Comparison of ENCODE assay signal across 10 cellular contexts in genomic region chr4:40192286-40193017, GRCh38. TPM values are rescaled to one million over a fixed set of nuclear protein-coding genes. Genes with fewer than 3 reads are reported as not detected.
DNase-seq lines count a peak whose midpoint lies in the region; ATAC-seq, FAIRE-seq and TF ChIP-seq lines count a peak whose summit lies in the region.
"Had no signal": no experiment of that assay in that cellular context is flagged by ENCODE, and none has a peak within 500 bp of the region (broad histone marks: within the 10 kb centered on the region; RNA-seq: fewer than 3 reads in every experiment).

No MANE protein-coding gene starts in this region.

- H3K4me3 Mint-ChIP-seq in CD8-positive, alpha-beta T cell = peak overlapping the region; percentile 100
- no peak overlapping the region for H3K4me3 Mint-ChIP-seq in astrocyte (ENCODE audit: unreplicated experiment)

- H3K9me3 Mint-ChIP-seq in CD8-positive, alpha-beta T cell = no peaks in the 10 kb centered on the region
- H3K9me3 Mint-ChIP-seq in astrocyte (ENCODE audit: unreplicated experiment) = no peaks in the 10 kb centered on the region

- no peaks in the 10 kb centered on the region for H3K36me3 ChIP-seq in CD8-positive, alpha-beta T cell (ENCODE audit: insufficient read depth, low read length)
- no peaks in the 10 kb centered on the region for H3K36me3 ChIP-seq in astrocyte (ENCODE audit: insufficient read depth, low read length)
- H3K36me3 ChIP-seq: SJSA1 had no signal

- H4K20me1 ChIP-seq in astrocyte (ENCODE audit: insufficient read depth, low read length) = no peaks in the 10 kb centered on the region

- POLR2A ChIA-PET in CD8-positive, alpha-beta T cell (lab: Charles Lee) = interaction anchor here (0.7 to 12.4 kb wide), 9 partner anchors 7 to 81 kb away, joined by 3 to 207 read pairs (median 4); no protein-coding TSS in a partner anchor

- no peaks in the 10 kb centered on the region for H3K9me3 ChIP-seq in CD8-positive, alpha-beta T cell (ENCODE audit: low read length)
- no peaks in the 10 kb centered on the region for H3K9me3 ChIP-seq in astrocyte (ENCODE audit: insufficient read depth, low read depth, low read length)
- H3K9me3 ChIP-seq: SJSA1 had no signal

- no peak overlapping the region for H3K9ac ChIP-seq in astrocyte (ENCODE audit: low read length)

- intact Hi-C loops in CD8-positive, alpha-beta T cell (cut with DNase I, micrococcal nuclease) = loop anchor here (1.0 to 10.0 kb wide), 4 partner anchors 9 to 1528 kb away; partner anchors contain the start of genes KLF3 (in 1 of the 2) and N4BP2 (in 1 of the 2)

- peaks cover 7% of the 10 kb centered on the region for H3K36me3 Mint-ChIP-seq in CD8-positive, alpha-beta T cell
- peaks cover 1% of the 10 kb centered on the region for H3K36me3 Mint-ChIP-seq in astrocyte (ENCODE audit: low read depth, unreplicated experiment)

- no peaks in the 10 kb centered on the region for H3K27me3 Mint-ChIP-seq in CD8-positive, alpha-beta T cell (ENCODE audit: low read depth)
- peaks cover 6% of the 10 kb centered on the region for H3K27me3 Mint-ChIP-seq in astrocyte (ENCODE audit: low read depth, unreplicated experiment)

- no peak for ATAC-seq in CD8-positive, alpha-beta T cell
- ATAC-seq in GM19043 (IDR thresholded peaks at IDR 0.05; ENCODE audit: low read depth, unreplicated experiment) (peak; percentile 37), HG03159 (IDR thresholded peaks at IDR 0.05; ENCODE audit: unreplicated experiment) (peak; percentile 33)

- no peak overlapping the region for H3K4me2 ChIP-seq in astrocyte (ENCODE audit: low read length)

- no peak for DNase-seq in CD8-positive, alpha-beta T cell
- no peak for DNase-seq in astrocyte (ENCODE audit: low read depth)
- DNase-seq in anterior cingulate cortex (lab: John Stamatoyannopoulos, UW) = no peak
- DNase-seq in RKO (ENCODE audit: low spot score) = no peak
- no peak for DNase-seq in retina
- no peak for DNase-seq in activated gamma-delta T cell (lab: John Stamatoyannopoulos, UW)
- DNase-seq: dermis blood vessel endothelial cell had no signal

- peaks cover 69% of the 10 kb centered on the region for H3K4me1 Mint-ChIP-seq in CD8-positive, alpha-beta T cell (ENCODE audit: low read depth)
- H3K4me1 Mint-ChIP-seq in astrocyte (ENCODE audit: low read depth, unreplicated experiment) = no peaks in the 10 kb centered on the region

- no peak for TF ChIP-seq CTCF in CD8-positive, alpha-beta T cell (IDR thresholded peaks at IDR 0.05)
- no peak for TF ChIP-seq CTCF in astrocyte (IDR thresholded peaks at IDR 0.05; ENCODE audit: insufficient read depth, low read depth, low read length)

- no peak for FAIRE-seq in astrocyte (lab: Jason Lieb, UNC)

- H3K27ac Mint-ChIP-seq in CD8-positive, alpha-beta T cell = peak overlapping the region; percentile 100
- H3K27ac Mint-ChIP-seq in astrocyte (ENCODE audit: unreplicated experiment) = peak overlapping the region; percentile 20

- H2AFZ ChIP-seq in astrocyte (ENCODE audit: low read depth, low read length) = no peak overlapping the region

- no peaks in the 10 kb centered on the region for H3K27me3 ChIP-seq in CD8-positive, alpha-beta T cell (ENCODE audit: insufficient read depth, low read length)
- H3K27me3 ChIP-seq in astrocyte (ENCODE audit: insufficient read depth, low read length) = no peaks in the 10 kb centered on the region
- H3K27me3 ChIP-seq: SJSA1 had no signal

- CTCF ChIA-PET in CD8-positive, alpha-beta T cell (lab: Charles Lee) = interaction anchor here (0.9 to 4.3 kb wide), 12 partner anchors 7 to 133 kb away, joined by 3 to 26 read pairs (median 5); no protein-coding TSS in a partner anchor

- no peaks in the 10 kb centered on the region for H3K79me2 ChIP-seq in astrocyte (ENCODE audit: insufficient read depth, low read length)

- H3K4me3 ChIP-seq in CD8-positive, alpha-beta T cell (ENCODE audit: low read depth, low read length) = peak overlapping the region; percentile 36
- no peak overlapping the region for H3K4me3 ChIP-seq in astrocyte (ENCODE audit: insufficient read depth, low read depth, low read length)
- H3K4me3 ChIP-seq: SJSA1 had no signal

- H3K4me1 ChIP-seq in CD8-positive, alpha-beta T cell (ENCODE audit: insufficient read depth, low read length) = peaks cover 53% of the 10 kb centered on the region
- H3K4me1 ChIP-seq in astrocyte (ENCODE audit: insufficient read depth, low read length) = no peaks in the 10 kb centered on the region
- H3K4me1 ChIP-seq: SJSA1 had no signal

- peak overlapping the region; percentile 60 for H3K27ac ChIP-seq in CD8-positive, alpha-beta T cell (ENCODE audit: low read depth, low read length)
- H3K27ac ChIP-seq in astrocyte (ENCODE audit: low read depth, low read length) = no peak overlapping the region
- H3K27ac ChIP-seq: SJSA1 had no signal

RNA-seq across cellular contexts. Expression of gene RHOH, which starts 4.4 kb away (rescaled TPM):
- total RNA-seq in CD8-positive, alpha-beta T cell = 100 to 1,000 TPM; 533 to 539 TPM
- not detected in 2 replicates for total RNA-seq in astrocyte
- total RNA-seq: SJSA1 had no signal

Comparison
In these comparisons a context has a peak if more than half of its experiments do, and no peak if none do; other contexts are left out.
1. RNA of gene RHOH, which starts 4.4 kb away (total RNA-seq): 533 to 539 TPM in CD8-positive, alpha-beta T cell; not detected in astrocyte; every median in the first group is over 100 times any median in the second.